10 cellular contexts compared by ENCODE assay signal in genomic region chr14:88380405-88380804, GRCh38. TPM values are rescaled to one million over a fixed set of nuclear protein-coding genes. Genes with fewer than 3 reads are reported as not detected.
DNase-seq lines count a peak whose midpoint lies in the region; TF ChIP-seq lines count a peak whose summit lies in the region.
"Had no signal": no experiment of that assay in that cellular context is flagged by ENCODE, and none has a peak within 500 bp of the region (broad histone marks: within the 10 kb centered on the region; RNA-seq: fewer than 3 reads in every experiment).

No MANE protein-coding gene starts in this region.

- no peaks in the 10 kb centered on the region for H3K36me3 ChIP-seq in neural cell (ENCODE audit: insufficient read depth, low read length)

- in situ Hi-C loops in astrocyte of the spinal cord (cut with HindIII; ENCODE audit: low sequenced_read_pairs) = no loop called here

- no peaks in the 10 kb centered on the region for H3K9me3 ChIP-seq in neural cell (ENCODE audit: low read length)

- H3K27ac ChIP-seq in neural cell (ENCODE audit: low read length) = no peak overlapping the region

- no peak overlapping the region for H3K4me2 ChIP-seq in neural cell (ENCODE audit: low read length)

- no peak overlapping the region for H3K4me3 ChIP-seq in astrocyte of the spinal cord (ENCODE audit: low read depth, low read length)
- H3K4me3 ChIP-seq in neural cell (ENCODE audit: low read length) = no peak overlapping the region

- peak; percentile 81 for TF ChIP-seq RAD21 in neural cell (conservative IDR thresholded peaks at IDR 0.05)

- TF ChIP-seq CTCF in astrocyte of the spinal cord (IDR thresholded peaks at IDR 0.05; ENCODE audit: low read depth, low read length) (peak; percentile 36), neural cell (IDR thresholded peaks at IDR 0.05; ENCODE audit: poor library complexity, severe bottlenecking) (peak; percentile 78)

- no peaks in the 10 kb centered on the region for H3F3A ChIP-seq in neural cell (ENCODE audit: insufficient read depth, low read length, poor library complexity, severe bottlenecking)

- no peaks in the 10 kb centered on the region for H4K20me1 ChIP-seq in neural cell (ENCODE audit: insufficient read depth)

- no peak overlapping the region for H2AFZ ChIP-seq in neural cell (ENCODE audit: low read depth, low read length)

- H3K9ac ChIP-seq in neural cell (ENCODE audit: low read length) = no peak overlapping the region

- DNase-seq in DMS 273 (lab: John Stamatoyannopoulos, UW; ENCODE audit: unreplicated experiment) = peak; percentile 19
- DNase-seq in DMS 273 treated with DMSO at 0.1 percent for 48 hours (lab: John Stamatoyannopoulos, UW) = no peak
- peak; percentile 18 for DNase-seq in MV-4-11 (lab: John Stamatoyannopoulos, UW)
- DNase-seq in astrocyte of the spinal cord (ENCODE audit: low read depth, low spot score) = peak; percentile 15
- DNase-seq in A172 (ENCODE audit: low spot score) = no peak
- no peak for DNase-seq in germinal center (ENCODE audit: low spot score)
- no peak for DNase-seq in occipital lobe (lab: John Stamatoyannopoulos, UW)
- DNase-seq: stimulated activated CD4-positive, alpha-beta T cell treated with anti-CD3 and anti-CD28 coated beads, Interleukin-2, amount 100 ng/mL, for 48 hours had no signal

- H3K9me2 ChIP-seq in neural cell (ENCODE audit: insufficient read depth, low read length) = no peaks in the 10 kb centered on the region

- no peak for TF ChIP-seq EP300 in neural cell (conservative IDR thresholded peaks at IDR 0.05; ENCODE audit: poor library complexity, severe bottlenecking)

- no peaks in the 10 kb centered on the region for H3K27me3 ChIP-seq in neural cell (ENCODE audit: insufficient read depth, low read depth, low read length)

- H3K79me2 ChIP-seq in neural cell (replicated peaks; ENCODE audit: insufficient read depth, low read length) = no peaks in the 10 kb centered on the region

TF ChIP-seq in neural cell, 6 proteins besides CTCF, POLR2A, EP300 and RAD21:
- TF ChIP-seq EZH2 (IDR thresholded peaks at IDR 0.05; ENCODE audit: borderline replicate concordance, insufficient read depth, low read length, poor library complexity, severe bottlenecking) (no peak), SMC3 (conservative IDR thresholded peaks at IDR 0.05; ENCODE audit: poor library complexity) (peak; percentile 87)

RNA-seq across cellular contexts. Expression of gene SPATA7, which starts 5.1 kb away (rescaled TPM):
- polyA plus RNA-seq in neural cell = 31.4 and 33.4 TPM in 2 replicates
- 91.3 and 92.0 TPM in 2 replicates for polyA minus RNA-seq in neural cell
- total RNA-seq in A172 (2014; rRNA removed; shearing (Covaris generic)) = 5.3 and 5.9 TPM in 2 replicates
- 131 TPM for total RNA-seq in occipital lobe

RNA-seq across cellular contexts. Expression of gene KCNK10, which starts 57.3 kb away (rescaled TPM):
- polyA plus RNA-seq in neural cell = 6.9 and 7.0 TPM in 2 replicates
- 24.6 and 31.7 TPM in 2 replicates for polyA minus RNA-seq in neural cell
- total RNA-seq in A172 (2014; rRNA removed; shearing (Covaris generic)) = not detected in 2 replicates
- 18.9 TPM for total RNA-seq in occipital lobe
- total RNA-seq: T-helper 1 cell treated with Interleukin-12 subunit alpha and Interleukin-12 subunit beta and Interleukin-4 antibody, amounts not matched to agents 30 ng/mL and 1 ng/mL, for 36 hours had no signal

Comparison
In these comparisons a context has a peak if more than half of its experiments do, and no peak if none do; other contexts are left out.
1. DNase-seq: peak in DMS 273 (single experiment), MV-4-11 (single experiment) and astrocyte of the spinal cord (single experiment); none in DMS 273 treated with DMSO at 0.1 percent for 48 hours (single experiment), A172 (single experiment), germinal center (single experiment) and occipital lobe (single experiment).
2. RNA of gene SPATA7, which starts 5.1 kb away (total RNA-seq): 131 TPM in occipital lobe (single experiment); 5.3 to 5.9 TPM in A172; every median in the first group is over 10 times any median in the second.
3. RNA of gene KCNK10, which starts 57.3 kb away (total RNA-seq): 18.9 TPM in occipital lobe (single experiment); not detected in A172; every median in the first group is over 10 times any median in the second.